Comparison of ENCODE assay signal across 8 cellular contexts in the genomic region with DNA sequence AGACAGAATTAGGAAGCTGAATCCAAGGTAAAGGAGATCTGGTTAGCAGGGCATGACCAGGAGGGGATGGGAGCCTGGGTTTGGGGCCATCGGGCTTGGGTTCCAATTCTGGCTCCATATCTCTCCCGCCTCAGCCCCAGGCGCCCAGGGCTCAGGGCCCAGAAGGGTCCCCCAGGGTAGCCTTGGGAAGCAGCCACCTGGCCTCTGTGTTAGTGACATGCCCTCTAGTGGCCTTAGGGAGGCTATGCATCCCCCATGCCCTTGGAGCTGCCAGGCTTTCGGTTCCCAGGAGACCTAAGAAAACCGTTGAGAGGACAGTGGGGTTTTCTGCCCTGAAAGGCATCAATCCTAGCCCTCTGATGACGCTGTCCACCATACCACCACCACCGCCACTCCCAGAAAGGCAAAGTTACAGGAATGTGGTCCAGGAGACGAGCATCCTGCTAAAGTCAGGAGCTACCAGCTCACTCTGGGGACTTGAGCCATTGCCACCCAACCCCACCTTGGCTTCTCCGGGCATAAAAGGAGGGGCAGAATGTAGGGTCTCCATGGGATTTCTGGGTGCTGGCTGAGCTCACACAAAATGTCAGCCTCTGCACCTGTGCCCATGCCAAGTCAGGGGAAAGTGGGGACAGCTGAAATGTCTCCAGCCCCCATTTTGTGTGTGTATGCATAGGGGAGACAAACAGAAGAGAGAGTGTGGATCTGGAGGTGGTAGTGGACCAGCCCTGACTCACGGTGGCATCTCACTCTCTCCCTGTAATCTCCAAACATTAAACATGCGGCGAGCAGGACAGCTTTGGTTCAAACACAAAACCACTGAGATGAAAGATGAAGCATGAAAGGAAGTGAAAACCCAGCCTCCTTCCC. TPM values are rescaled to one million over a fixed set of nuclear protein-coding genes. Genes with fewer than 3 reads are reported as not detected.
DNase-seq lines count a peak whose midpoint lies in the region; ATAC-seq and TF ChIP-seq lines count a peak whose summit lies in the region.

No MANE protein-coding gene starts in this region.

- TF ChIP-seq CTCF in BE2C (IDR thresholded peaks at IDR 0.05; ENCODE audit: low read depth, low read length) (peak; percentile 82), esophagus squamous epithelium (IDR thresholded peaks at IDR 0.05) (peak in 5 of 6 experiments; percentile 56 to 78 (median 59)), neural cell (IDR thresholded peaks at IDR 0.05; ENCODE audit: poor library complexity, severe bottlenecking) (peak; percentile 70)

- H3F3A ChIP-seq in neural cell (ENCODE audit: insufficient read depth, low read length, poor library complexity, severe bottlenecking): no peaks in the 10 kb centered on the region

- intact Hi-C loops in esophagus squamous epithelium (cut with DNase I): no loop called here

- no peak overlapping the region for H3K9ac ChIP-seq in neural cell (ENCODE audit: low read length)

- H3K9me3 ChIP-seq in BE2C (no peaks in the 10 kb centered on the region), esophagus squamous epithelium (no peaks in the 10 kb centered on the region), neural cell (ENCODE audit: low read length) (no peaks in the 10 kb centered on the region)

- no peak for TF ChIP-seq EP300 in neural cell (conservative IDR thresholded peaks at IDR 0.05; ENCODE audit: poor library complexity, severe bottlenecking)

- no peaks in the 10 kb centered on the region for H3K9me2 ChIP-seq in neural cell (ENCODE audit: insufficient read depth, low read length)

- WGBS in esophagus squamous epithelium, 2 donors: 53 to 64% methylated on average over 4 to 5 of the region's 12 CpGs

- H3K27ac ChIP-seq in esophagus squamous epithelium: no peak overlapping the region
- H3K27ac ChIP-seq in neural cell (ENCODE audit: low read length): no peak overlapping the region

- TF ChIP-seq RAD21 in neural cell (conservative IDR thresholded peaks at IDR 0.05): peak; percentile 60

- no peaks in the 10 kb centered on the region for H3K79me2 ChIP-seq in neural cell (replicated peaks; ENCODE audit: insufficient read depth, low read length)

- no peaks in the 10 kb centered on the region for H3K4me1 ChIP-seq in BE2C
- H3K4me1 ChIP-seq in esophagus squamous epithelium: no peaks in the 10 kb centered on the region

- peak; percentile 61 for DNase-seq in BE2C
- DNase-seq in NCI-H2196 (lab: John Stamatoyannopoulos, UW; ENCODE audit: unreplicated experiment): peak; percentile 37
- DNase-seq in activated CD4-positive, alpha-beta T cell treated with anti-CD3 and anti-CD28 coated beads, Interleukin-2, amount 50 U/mL, for 48 hours: peak; percentile 33 to 47
- no peak for DNase-seq in esophagus squamous epithelium (lab: John Stamatoyannopoulos, UW)
- DNase-seq in stimulated activated naive CD4-positive, alpha-beta T cell treated with Interleukin-2 at 50 U/mL for 16 hours (lab: John Stamatoyannopoulos, UW): no peak

- H3K27me3 ChIP-seq in BE2C (no peaks in the 10 kb centered on the region), esophagus squamous epithelium (no peaks in the 10 kb centered on the region), neural cell (ENCODE audit: insufficient read depth, low read depth, low read length) (no peaks in the 10 kb centered on the region)

- TF ChIP-seq POLR2A in esophagus squamous epithelium (IDR thresholded peaks at IDR 0.05): no peak

- no peaks in the 10 kb centered on the region for H4K20me1 ChIP-seq in neural cell (ENCODE audit: insufficient read depth)

- H3K4me3 ChIP-seq in BE2C (ENCODE audit: low read depth, low read length) (no peak overlapping the region), esophagus squamous epithelium (no peak overlapping the region), neural cell (ENCODE audit: low read length) (no peak overlapping the region)

- H2AFZ ChIP-seq in neural cell (ENCODE audit: low read depth, low read length): no peak overlapping the region

- no peak overlapping the region for H3K4me2 ChIP-seq in neural cell (ENCODE audit: low read length)

- H3K36me3 ChIP-seq in BE2C: no peaks in the 10 kb centered on the region
- no peaks in the 10 kb centered on the region for H3K36me3 ChIP-seq in esophagus squamous epithelium
- H3K36me3 ChIP-seq in neural cell (ENCODE audit: insufficient read depth, low read length): no peaks in the 10 kb centered on the region

- peak; percentile 89 for ATAC-seq in GM18858 (IDR thresholded peaks at IDR 0.05; ENCODE audit: unreplicated experiment)
- ATAC-seq in HG03045 (IDR thresholded peaks at IDR 0.05; ENCODE audit: unreplicated experiment): peak; percentile 81

TF ChIP-seq in neural cell, 6 proteins besides CTCF, POLR2A, EP300 and RAD21:
- no peak for TF ChIP-seq TAF1 (IDR thresholded peaks at IDR 0.05; ENCODE audit: low read depth)
- peak; percentile 66 for TF ChIP-seq SMC3 (conservative IDR thresholded peaks at IDR 0.05; ENCODE audit: poor library complexity)
- no peak for TF ChIP-seq EZH2 (IDR thresholded peaks at IDR 0.05; ENCODE audit: borderline replicate concordance, insufficient read depth, low read length, poor library complexity, severe bottlenecking)

RNA-seq across cellular contexts. Expression of a gene that starts 56.5 kb away (rescaled TPM):
- polyA plus RNA-seq in BE2C (2012; ENCODE audit: insufficient read depth, insufficient read length, low read depth): not detected
- total RNA-seq in esophagus squamous epithelium: under 1 TPM in 1 of 4 donors, not detected in 3; 0.15 TPM
- polyA plus RNA-seq in neural cell: 0.33 and 0.70 TPM in 2 replicates
- not detected in 2 replicates for polyA minus RNA-seq in neural cell

Comparison
In these comparisons a context has a peak if more than half of its experiments do, and no peak if none do; other contexts are left out.
1. DNase-seq: peak in BE2C (single experiment), NCI-H2196 (single experiment) and activated CD4-positive, alpha-beta T cell treated with anti-CD3 and anti-CD28 coated beads, Interleukin-2, amount 50 U/mL, for 48 hours (2 of 2); none in esophagus squamous epithelium (single experiment) and stimulated activated naive CD4-positive, alpha-beta T cell treated with Interleukin-2 at 50 U/mL for 16 hours (single experiment).
2. Peak in every context shown above with its lines, with median percentiles within 50 percentile points of each other: CTCF ChIP-seq.